In the genomic region with DNA sequence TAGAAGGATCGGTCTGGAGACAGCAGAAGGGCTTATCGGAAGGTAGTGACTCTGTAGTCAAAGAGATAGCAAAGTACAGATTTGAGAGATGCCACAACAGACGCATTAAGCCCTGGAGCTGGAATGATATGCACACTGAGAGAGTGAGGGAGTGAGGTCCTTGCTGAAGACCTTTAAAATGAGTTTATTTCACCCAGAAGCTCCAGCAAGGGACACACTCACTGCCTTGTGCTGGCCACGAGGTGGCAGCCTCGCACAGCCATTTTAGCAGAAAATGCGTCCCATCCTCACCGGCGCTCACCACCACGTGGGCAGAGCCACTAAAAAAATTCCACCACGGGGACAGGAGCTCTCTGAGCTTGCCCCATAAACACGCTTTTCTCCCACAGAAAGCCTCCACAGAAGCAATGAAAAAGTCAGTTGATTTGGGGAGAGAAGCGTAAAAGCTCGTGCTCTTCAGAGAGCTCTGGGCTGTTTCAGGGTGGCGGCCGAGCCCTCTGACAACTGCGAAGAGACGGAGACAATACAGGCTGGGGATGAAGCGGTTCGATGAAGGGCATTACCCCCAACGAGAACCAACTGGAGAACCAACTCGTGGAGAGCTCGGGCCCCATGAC, we compare ENCODE assay signal across 8 cellular contexts.
A peak's percentile ranks its signal among the peaks of the same experiment; 100 is the strongest.
DNase-seq lines count a peak whose midpoint lies in the region; ATAC-seq, FAIRE-seq and TF ChIP-seq lines count a peak whose summit lies in the region.

No MANE protein-coding gene starts in this region.

- H4K20me1 ChIP-seq in HepG2 (ENCODE audit: insufficient read depth, low read length), result peaks cover 9% of the 10 kb centered on the region

- in situ Hi-C loops in HepG2 (cut with HindIII; ENCODE audit: extremely low pct_ligation_motif_present, low pct_unique_long_range_greater_than_20kb), result loop anchor here (10.0 kb wide), 1 partner anchor 148 kb away; no protein-coding TSS in a partner anchor

- TF ChIP-seq EP300 in HepG2 (IDR thresholded peaks at IDR 0.05; ENCODE audit: low read depth in 2 of 2, low read length in 2 of 2) (no peak), HepG2 (CRISPR knock-in tag; IDR thresholded peaks at IDR 0.05; ENCODE audit: borderline replicate concordance) (no peak)

- no peak overlapping the region for H3K4me2 ChIP-seq in HepG2 (ENCODE audit: low read depth, low read length)

- peak; percentile 42 for ATAC-seq in GM21360 (IDR thresholded peaks at IDR 0.05; ENCODE audit: unreplicated experiment)
- peak; percentile 49 for ATAC-seq in HepG2
- ATAC-seq in HG02870 (IDR thresholded peaks at IDR 0.05; ENCODE audit: unreplicated experiment), result no peak

- CTCF ChIA-PET in HepG2 (lab: Yijun Ruan, JAX; ENCODE audit: low intra/inter-chr PET ratio, low total read pairs), result interaction anchor here (1.0 to 2.0 kb wide), 6 partner anchors 16 to 144 kb away, joined by 3 to 9 read pairs (median 6); no protein-coding TSS in a partner anchor

- H2AFZ ChIP-seq in HepG2 (ENCODE audit: low read length), result no peak overlapping the region

- POLR2A ChIA-PET in HepG2 (lab: Yijun Ruan, JAX), result interaction anchor here (0.6 to 2.2 kb wide), 8 partner anchors 15 to 161 kb away, joined by 3 to 5 read pairs (median 4); no protein-coding TSS in a partner anchor

- peak; percentile 88 for TF ChIP-seq CTCF in HepG2 (CRISPR knock-in tag; IDR thresholded peaks at IDR 0.05)

- H3K27ac ChIP-seq in HepG2 (ENCODE audit: extremely low read length, insufficient read depth, low read length), result peak overlapping the region; percentile 15

- H3K9ac ChIP-seq in HepG2 (ENCODE audit: insufficient read depth, low read depth, low read length), result no peak overlapping the region

- peak; percentile 92 for TF ChIP-seq RAD21 in HepG2 (CRISPR knock-in tag; IDR thresholded peaks at IDR 0.05)

- no peaks in the 10 kb centered on the region for H3K9me3 ChIP-seq in HepG2 (ENCODE audit: low read length)

- no peaks in the 10 kb centered on the region for H3K27me3 ChIP-seq in HepG2 (ENCODE audit: control insufficient read depth in 1 of 2, insufficient read depth in 2 of 2, low read length in 2 of 2)

- DNase-seq in Ammon's horn (ENCODE audit: low spot score), result peak; percentile 89
- peak; percentile 18 for DNase-seq in NCI-H2171 (lab: John Stamatoyannopoulos, UW)
- peak; percentile 74 for DNase-seq in activated CD4-positive, alpha-beta T cell treated with anti-CD3 and anti-CD28 coated beads, Interleukin-2, amount 50 U/mL, for 1 hour
- peak; percentile 70 for DNase-seq in dedifferentiated amniotic fluid mesenchymal stem cell (ENCODE audit: extremely low spot score)
- peak; percentile 52 for DNase-seq in HepG2 (ENCODE audit: low spot score)
- DNase-seq in stimulated activated CD4-positive, alpha-beta T cell treated with anti-CD3 and anti-CD28 coated beads, TNF-alpha, amount 100 ng/mL, for 1 hour (ENCODE audit: low read depth in 3 of 3, low spot score in 1 of 3), result peak; percentile 38 to 51 (median 51)

- peaks cover 17 to 34% of the 10 kb centered on the region in 2 experiments for H3K36me3 ChIP-seq in HepG2 (replicated peaks in 1 of 2; ENCODE audit: control insufficient read depth in 1 of 2, insufficient read depth in 2 of 2, low read length in 2 of 2)

- BruUV-seq in HepG2 (replicated peaks; lab: Mats Ljungman, UMichigan), result no TSS peak

- intact Hi-C loops in HepG2 (cut with micrococcal nuclease; ENCODE audit: unreplicated experiment), result loop anchor here (1.0 to 2.0 kb wide), 4 partner anchors 16 to 144 kb away; no protein-coding TSS in a partner anchor

- peak; percentile 70 for FAIRE-seq in HepG2 (lab: Jason Lieb, UNC)

- H3K79me2 ChIP-seq in HepG2 (ENCODE audit: insufficient read depth, low read length), result peaks cover 88% of the 10 kb centered on the region

- H3K4me1 ChIP-seq in HepG2 (ENCODE audit: insufficient read depth, low read length), result peaks cover 95% of the 10 kb centered on the region

- no peak overlapping the region for H3K4me3 ChIP-seq in HepG2 (replicated peaks in 1 of 3; ENCODE audit: insufficient read depth in 1 of 3, low read depth in 2 of 3, low read length in 3 of 3)

- no peak for TF ChIP-seq POLR2A in HepG2 (IDR thresholded peaks at IDR 0.05; ENCODE audit: insufficient read depth in 1 of 2, low read depth in 2 of 2, low read length in 2 of 2)

- whole genome bisulfite sequencing in HepG2 (ENCODE audit: low lambda C conversion rate), result 81% methylated on average over 19 of the region's 22 CpGs

TF ChIP-seq in HepG2, 621 proteins besides CTCF, POLR2A, EP300 and RAD21 (continues in another document):
- TF ChIP-seq ZNF616 (CRISPR knock-in tag; IDR thresholded peaks at IDR 0.05; ENCODE audit: low read depth) (no peak), ZNF678 (CRISPR knock-in tag; IDR thresholded peaks at IDR 0.05) (no peak), ZIK1 (CRISPR knock-in tag; IDR thresholded peaks at IDR 0.05; ENCODE audit: borderline replicate concordance, low read depth) (no peak), ZNF589 (CRISPR knock-in tag; conservative IDR thresholded peaks at IDR 0.05) (no peak), ELF3 (CRISPR knock-in tag; IDR thresholded peaks at IDR 0.05) (no peak), YEATS4 (CRISPR knock-in tag; IDR thresholded peaks at IDR 0.05; ENCODE audit: borderline replicate concordance) (peak; percentile 48; the same call in 1 of the 2 replicates), JUN (CRISPR knock-in tag; IDR thresholded peaks at IDR 0.05) (no peak)
- TF ChIP-seq, protein P1, sequence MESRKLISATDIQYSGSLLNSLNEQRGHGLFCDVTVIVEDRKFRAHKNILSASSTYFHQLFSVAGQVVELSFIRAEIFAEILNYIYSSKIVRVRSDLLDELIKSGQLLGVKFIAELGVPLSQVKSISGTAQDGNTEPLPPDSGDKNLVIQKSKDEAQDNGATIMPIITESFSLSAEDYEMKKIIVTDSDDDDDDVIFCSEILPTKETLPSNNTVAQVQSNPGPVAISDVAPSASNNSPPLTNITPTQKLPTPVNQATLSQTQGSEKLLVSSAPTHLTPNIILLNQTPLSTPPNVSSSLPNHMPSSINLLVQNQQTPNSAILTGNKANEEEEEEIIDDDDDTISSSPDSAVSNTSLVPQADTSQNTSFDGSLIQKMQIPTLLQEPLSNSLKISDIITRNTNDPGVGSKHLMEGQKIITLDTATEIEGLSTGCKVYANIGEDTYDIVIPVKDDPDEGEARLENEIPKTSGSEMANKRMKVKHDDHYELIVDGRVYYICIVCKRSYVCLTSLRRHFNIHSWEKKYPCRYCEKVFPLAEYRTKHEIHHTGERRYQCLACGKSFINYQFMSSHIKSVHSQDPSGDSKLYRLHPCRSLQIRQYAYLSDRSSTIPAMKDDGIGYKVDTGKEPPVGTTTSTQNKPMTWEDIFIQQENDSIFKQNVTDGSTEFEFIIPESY (CRISPR knock-in tag; IDR thresholded peaks at IDR 0.05), result peak; percentile 93
- TF ChIP-seq, protein P2, sequence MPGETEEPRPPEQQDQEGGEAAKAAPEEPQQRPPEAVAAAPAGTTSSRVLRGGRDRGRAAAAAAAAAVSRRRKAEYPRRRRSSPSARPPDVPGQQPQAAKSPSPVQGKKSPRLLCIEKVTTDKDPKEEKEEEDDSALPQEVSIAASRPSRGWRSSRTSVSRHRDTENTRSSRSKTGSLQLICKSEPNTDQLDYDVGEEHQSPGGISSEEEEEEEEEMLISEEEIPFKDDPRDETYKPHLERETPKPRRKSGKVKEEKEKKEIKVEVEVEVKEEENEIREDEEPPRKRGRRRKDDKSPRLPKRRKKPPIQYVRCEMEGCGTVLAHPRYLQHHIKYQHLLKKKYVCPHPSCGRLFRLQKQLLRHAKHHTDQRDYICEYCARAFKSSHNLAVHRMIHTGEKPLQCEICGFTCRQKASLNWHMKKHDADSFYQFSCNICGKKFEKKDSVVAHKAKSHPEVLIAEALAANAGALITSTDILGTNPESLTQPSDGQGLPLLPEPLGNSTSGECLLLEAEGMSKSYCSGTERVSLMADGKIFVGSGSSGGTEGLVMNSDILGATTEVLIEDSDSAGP (CRISPR knock-in tag; IDR thresholded peaks at IDR 0.05; ENCODE audit: borderline replicate concordance), result peak; percentile 40; the same call in 1 of the 2 replicates
- TF ChIP-seq, protein P3, sequence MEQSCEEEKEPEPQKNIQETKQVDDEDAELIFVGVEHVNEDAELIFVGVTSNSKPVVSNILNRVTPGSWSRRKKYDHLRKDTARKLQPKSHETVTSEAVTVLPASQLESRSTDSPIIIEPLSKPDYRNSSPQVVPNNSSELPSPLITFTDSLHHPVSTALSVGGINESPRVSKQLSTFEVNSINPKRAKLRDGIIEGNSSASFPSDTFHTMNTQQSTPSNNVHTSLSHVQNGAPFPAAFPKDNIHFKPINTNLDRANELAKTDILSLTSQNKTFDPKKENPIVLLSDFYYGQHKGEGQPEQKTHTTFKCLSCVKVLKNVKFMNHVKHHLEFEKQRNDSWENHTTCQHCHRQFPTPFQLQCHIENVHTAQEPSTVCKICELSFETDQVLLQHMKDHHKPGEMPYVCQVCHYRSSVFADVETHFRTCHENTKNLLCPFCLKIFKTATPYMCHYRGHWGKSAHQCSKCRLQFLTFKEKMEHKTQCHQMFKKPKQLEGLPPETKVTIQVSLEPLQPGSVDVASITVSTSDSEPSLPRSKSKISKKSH (CRISPR knock-in tag; IDR thresholded peaks at IDR 0.05; ENCODE audit: borderline replicate concordance), result 0 out of 2 replicates have a peak, but pooled peaks have one; percentile 0
- TF ChIP-seq, protein P4, sequence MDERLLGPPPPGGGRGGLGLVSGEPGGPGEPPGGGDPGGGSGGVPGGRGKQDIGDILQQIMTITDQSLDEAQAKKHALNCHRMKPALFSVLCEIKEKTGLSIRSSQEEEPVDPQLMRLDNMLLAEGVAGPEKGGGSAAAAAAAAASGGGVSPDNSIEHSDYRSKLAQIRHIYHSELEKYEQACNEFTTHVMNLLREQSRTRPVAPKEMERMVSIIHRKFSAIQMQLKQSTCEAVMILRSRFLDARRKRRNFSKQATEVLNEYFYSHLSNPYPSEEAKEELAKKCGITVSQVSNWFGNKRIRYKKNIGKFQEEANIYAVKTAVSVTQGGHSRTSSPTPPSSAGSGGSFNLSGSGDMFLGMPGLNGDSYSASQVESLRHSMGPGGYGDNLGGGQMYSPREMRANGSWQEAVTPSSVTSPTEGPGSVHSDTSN (CRISPR knock-in tag; IDR thresholded peaks at IDR 0.05), result no peak
- TF ChIP-seq, protein P5, sequence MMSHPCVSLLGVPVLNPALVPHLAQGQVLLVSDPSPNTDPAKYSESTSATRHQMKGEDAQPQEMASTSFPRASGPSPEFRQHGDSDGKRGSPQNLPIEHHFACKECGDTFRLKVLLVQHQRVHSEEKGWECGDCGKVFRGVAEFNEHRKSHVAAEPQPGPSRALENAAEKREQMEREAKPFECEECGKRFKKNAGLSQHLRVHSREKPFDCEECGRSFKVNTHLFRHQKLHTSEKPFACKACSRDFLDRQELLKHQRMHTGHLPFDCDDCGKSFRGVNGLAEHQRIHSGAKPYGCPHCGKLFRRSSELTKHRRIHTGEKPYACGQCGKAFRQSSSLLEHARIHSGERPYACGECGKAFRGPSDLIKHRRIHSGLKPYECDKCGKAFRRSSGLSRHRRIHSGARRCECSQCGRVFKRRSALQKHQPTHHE (CRISPR knock-in tag; IDR thresholded peaks at IDR 0.05; ENCODE audit: borderline replicate concordance), result no peak

Comparison
In these comparisons a context has a peak if more than half of its experiments do, and no peak if none do; other contexts are left out.
1. DNase-seq: peak in every context shown above with its lines; median percentile 89 in Ammon's horn; 74 in activated CD4-positive, alpha-beta T cell treated with anti-CD3 and anti-CD28 coated beads, Interleukin-2, amount 50 U/mL, for 1 hour; 70 in dedifferentiated amniotic fluid mesenchymal stem cell; 52 in HepG2; 51 in stimulated activated CD4-positive, alpha-beta T cell treated with anti-CD3 and anti-CD28 coated beads, TNF-alpha, amount 100 ng/mL, for 1 hour; 18 in NCI-H2171.